ENCODE assay signal across 1 cellular context in genomic region chr5:10936081-10936480, GRCh38.
TF ChIP-seq lines count a peak whose summit lies in the region.

No MANE protein-coding gene starts in this region.

TF ChIP-seq in GM23338, 12 proteins besides CTCF, POLR2A, EP300 and RAD21 (continued from another document):
- no peak for TF ChIP-seq ZNF462 (CRISPR knock-in tag; IDR thresholded peaks at IDR 0.05)
- no peak for TF ChIP-seq ETS1 (IDR thresholded peaks at IDR 0.05)
- no peak for TF ChIP-seq EZH2 (IDR thresholded peaks at IDR 0.05; ENCODE audit: low read depth, unreplicated experiment)
- TF ChIP-seq REST (IDR thresholded peaks at IDR 0.05; ENCODE audit: unreplicated experiment), result no peak
- no peak for TF ChIP-seq JUNB (IDR thresholded peaks at IDR 0.05; ENCODE audit: unreplicated experiment)
- no peak for TF ChIP-seq CREB1 (CRISPR knock-in tag; IDR thresholded peaks at IDR 0.05; ENCODE audit: low read depth)
